Comparison of ENCODE assay signal across 11 cellular contexts in genomic region chr10:117137911-117138642, GRCh38. TPM values are rescaled to one million over a fixed set of nuclear protein-coding genes. Genes with fewer than 3 reads are reported as not detected.
DNase-seq lines count a peak whose midpoint lies in the region; ATAC-seq and TF ChIP-seq lines count a peak whose summit lies in the region.
"Had no signal": no experiment of that assay in that cellular context is flagged by ENCODE, and none has a peak within 500 bp of the region (broad histone marks: within the 10 kb centered on the region; RNA-seq: fewer than 3 reads in every experiment).

A gene with protein sequence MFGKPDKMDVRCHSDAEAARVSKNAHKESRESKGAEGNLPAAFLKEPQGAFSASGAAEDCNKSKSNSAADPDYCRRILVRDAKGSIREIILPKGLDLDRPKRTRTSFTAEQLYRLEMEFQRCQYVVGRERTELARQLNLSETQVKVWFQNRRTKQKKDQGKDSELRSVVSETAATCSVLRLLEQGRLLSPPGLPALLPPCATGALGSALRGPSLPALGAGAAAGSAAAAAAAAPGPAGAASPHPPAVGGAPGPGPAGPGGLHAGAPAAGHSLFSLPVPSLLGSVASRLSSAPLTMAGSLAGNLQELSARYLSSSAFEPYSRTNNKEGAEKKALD (minus strand): TSS chr10:117138270. CDS start chr10:117138056, 214 bp downstream.

- no CpG with 5 or more reads among the region's 65 CpGs for WGBS in H9 (ENCODE audit: extremely low coverage, insufficient read length, low lambda C conversion rate)

- H3K4me1 Mint-ChIP-seq in H9 (peaks cover 26 to 38% of the 10 kb centered on the region in 2 experiments), nephron (peaks cover 33% of the 10 kb centered on the region)

- no peak within 1 kb of the TSS for H3K4ac ChIP-seq in H9 (ENCODE audit: low read depth, low read length)

- H2BK12ac ChIP-seq in H9 (ENCODE audit: insufficient read length, low read depth, low read length): no peak within 1 kb of the TSS

- H4K91ac ChIP-seq in H9 (ENCODE audit: insufficient read length, low read depth, low read length): no peak within 1 kb of the TSS

- H3K27me3 Mint-ChIP-seq in H9 (ENCODE audit: low read depth) (peaks cover 97% of the 10 kb centered on the region), nephron (ENCODE audit: low read depth) (peaks cover 98% of the 10 kb centered on the region)

- H3K56ac ChIP-seq in H9 (ENCODE audit: insufficient read length, low read depth, low read length): no peak within 1 kb of the TSS

- in situ Hi-C loops in ACHN (cut with HindIII; ENCODE audit: low pct_ligation_motif_present, low pct_unique_long_range_greater_than_20kb, low sequenced_read_pairs): no loop called here

- H3K4me3 Mint-ChIP-seq in H9: peak within 1 kb of the TSS; percentile 44 to 78
- peak within 1 kb of the TSS; percentile 74 to 83 (median 76) for H3K4me3 Mint-ChIP-seq in nephron
- H3K4me3 Mint-ChIP-seq: central memory CD8-positive, alpha-beta T cell had no signal

- no peak within 1 kb of the TSS for H3T11ph ChIP-seq in H9 (ENCODE audit: low read length)

- H3K14ac ChIP-seq in H9 (ENCODE audit: insufficient read depth, low read length): no peak within 1 kb of the TSS

- H4K20me1 ChIP-seq in H9 (ENCODE audit: control insufficient read depth, insufficient read depth, insufficient read length): no peaks in the 10 kb centered on the region

- DNase-seq in ACHN (peak; percentile 7), H9 (peak; percentile 55), coronary artery (ENCODE audit: low spot score) (no peak), dedifferentiated amniotic fluid mesenchymal stem cell (ENCODE audit: extremely low spot score) (no peak)

- H3K23me2 ChIP-seq in H9 (ENCODE audit: insufficient read length, low read depth, low read length, poor library complexity, severe bottlenecking): peaks cover 6% of the 10 kb centered on the region

- no peak within 1 kb of the TSS; a peak in 1 of 7 replicates for H3K27ac Mint-ChIP-seq in H9
- H3K27ac Mint-ChIP-seq in nephron: no peak within 1 kb of the TSS

- peaks cover 91% of the 10 kb centered on the region for H3K27me3 ChIP-seq in H9 (ENCODE audit: insufficient read depth, low read length)

- H3K4me1 ChIP-seq in H9 (ENCODE audit: insufficient read depth, low read length): no peaks in the 10 kb centered on the region

- H3K36me3 Mint-ChIP-seq in H9 (ENCODE audit: insufficient read depth in 1 of 3, low read depth in 3 of 3) (peaks cover 0 to 2% (median 0%) of the 10 kb centered on the region in 3 experiments; a peak in 2 of 7 replicates), nephron (ENCODE audit: low read depth) (no peaks in the 10 kb centered on the region)

- H4K5ac ChIP-seq in H9 (ENCODE audit: insufficient read length, low read depth, low read length): no peak within 1 kb of the TSS

- no peak within 1 kb of the TSS for H3K9ac ChIP-seq in H9 (ENCODE audit: extremely low read depth, insufficient read length, low read length)

- H4K8ac ChIP-seq in H9 (replicated peaks; ENCODE audit: insufficient read length, low read depth, low read length): no peak within 1 kb of the TSS

- no peak within 1 kb of the TSS for H3K27ac ChIP-seq in H9 (ENCODE audit: insufficient read length, low read depth, low read length)
- H3K27ac ChIP-seq in coronary artery: no peak within 1 kb of the TSS

- H3K18ac ChIP-seq in H9 (ENCODE audit: insufficient read length, low read depth, low read length): no peak within 1 kb of the TSS

- H2BK5ac ChIP-seq in H9 (ENCODE audit: insufficient read length, low read length): no peak within 1 kb of the TSS

- ATAC-seq in GM21360 (IDR thresholded peaks at IDR 0.05; ENCODE audit: unreplicated experiment): no peak
- ATAC-seq in HG03159 (IDR thresholded peaks at IDR 0.05; ENCODE audit: unreplicated experiment): no peak
- no peak for ATAC-seq in GM19351 (IDR thresholded peaks at IDR 0.05; ENCODE audit: unreplicated experiment)
- ATAC-seq: GM12878 had no signal

- no peaks in the 10 kb centered on the region for H3K9me3 ChIP-seq in H9 (ENCODE audit: control insufficient read depth, low read depth, low read length)

- H2BK20ac ChIP-seq in H9 (ENCODE audit: low read depth, low read length, poor library complexity, severe bottlenecking): no peak within 1 kb of the TSS

- no peak for TF ChIP-seq CTCF in H9 (conservative IDR thresholded peaks at IDR 0.05)
- no peak for TF ChIP-seq CTCF in coronary artery (IDR thresholded peaks at IDR 0.05)
- TF ChIP-seq CTCF in nephron (IDR thresholded peaks at IDR 0.05; ENCODE audit: unreplicated experiment in 3 of 3): no peak

- no peak within 1 kb of the TSS for H2BK15ac ChIP-seq in H9 (ENCODE audit: low read depth, low read length)

- no peak within 1 kb of the TSS for H2AK5ac ChIP-seq in H9 (ENCODE audit: insufficient read length, low read length)

- H2BK120ac ChIP-seq in H9 (ENCODE audit: low read depth, low read length, poor library complexity, severe bottlenecking): no peak within 1 kb of the TSS

- H3K4me2 ChIP-seq in H9 (ENCODE audit: insufficient read depth, insufficient read length, low read length): peak within 1 kb of the TSS; percentile 52

- no peak within 1 kb of the TSS for H3K23ac ChIP-seq in H9 (ENCODE audit: insufficient read length, low read depth, low read length)

- no peaks in the 10 kb centered on the region for H3K79me1 ChIP-seq in H9 (ENCODE audit: insufficient read depth, low read depth, low read length, poor library complexity, severe bottlenecking)

- H3K9me3 Mint-ChIP-seq in H9 (peaks cover 2 to 16% of the 10 kb centered on the region in 2 experiments; a peak in 4 of 5 replicates), nephron (peaks cover 15% of the 10 kb centered on the region)
- H3K9me3 Mint-ChIP-seq: central memory CD8-positive, alpha-beta T cell had no signal

- H3K79me2 ChIP-seq in H9 (ENCODE audit: insufficient read depth, low read length): no peaks in the 10 kb centered on the region

- H2AFZ ChIP-seq in H9 (ENCODE audit: low read length): no peak within 1 kb of the TSS

- H3K4me3 ChIP-seq in coronary artery: peak within 1 kb of the TSS; percentile 68
- H3K4me3 ChIP-seq: GM12878 had no signal

RNA-seq across cellular contexts. Expression of the gene that starts here (rescaled TPM):
- not detected in 2 replicates for total RNA-seq in H9 (2021)
- total RNA-seq: GM12878, RPMI7951 had no signal

Comparison
In these comparisons a context has a peak if more than half of its experiments do, and no peak if none do; other contexts are left out.
1. Peak in DNase-seq and H3K4me2 ChIP-seq in H9; RNA of the gene not detected or under 1 TPM.